Comparison of ENCODE assay signal across 12 cellular contexts in genomic region chr2:160022162-160022561, GRCh38. TPM values are rescaled to one million over a fixed set of nuclear protein-coding genes. Genes with fewer than 3 reads are reported as not detected.
DNase-seq lines count a peak whose midpoint lies in the region; ATAC-seq, FAIRE-seq and TF ChIP-seq lines count a peak whose summit lies in the region.
"Had no signal": no experiment of that assay in that cellular context is flagged by ENCODE, and none has a peak within 500 bp of the region (broad histone marks: within the 10 kb centered on the region; RNA-seq: fewer than 3 reads in every experiment).

No MANE protein-coding gene starts in this region.

- H3K36me3 ChIP-seq in pancreas = no peaks in the 10 kb centered on the region

- FAIRE-seq in pancreas (lab: Jason Lieb, UNC) = no peak

- H3K27me3 ChIP-seq in pancreas = no peaks in the 10 kb centered on the region

- H3K27ac ChIP-seq in 22Rv1 (no peak overlapping the region), pancreas (no peak overlapping the region)

- no peak for TF ChIP-seq POLR2A in NB4 (IDR thresholded peaks at IDR 0.05; ENCODE audit: extremely low read depth, insufficient read length)

- H3K4me3 ChIP-seq in NB4 (ENCODE audit: low read depth, low read length) (no peak overlapping the region), epithelial cell of esophagus (ENCODE audit: low read length) (no peak overlapping the region), pancreas (no peak overlapping the region)
- H3K4me3 ChIP-seq: lung had no signal

- 97 to 98% methylated on average over 1 of the region's 1 CpG for WGBS in pancreas, 2 donors

- H3K9me3 ChIP-seq in pancreas = no peaks in the 10 kb centered on the region

- TF ChIP-seq CTCF in 22Rv1 (IDR thresholded peaks at IDR 0.05) (peak; percentile 41), NB4 (IDR thresholded peaks at IDR 0.05; ENCODE audit: low read depth, low read length) (peak; percentile 7), epithelial cell of esophagus (IDR thresholded peaks at IDR 0.05; ENCODE audit: insufficient read depth, low read depth, low read length, missing control alignments) (peak; percentile 11), pancreas (IDR thresholded peaks at IDR 0.05) (peak in 1 of 4 donors; percentile 16)

- ATAC-seq in GM18511 (IDR thresholded peaks at IDR 0.05; ENCODE audit: unreplicated experiment) = no peak
- no peak for ATAC-seq in pancreas
- no peak for ATAC-seq in HG03432 (IDR thresholded peaks at IDR 0.05; ENCODE audit: unreplicated experiment)
- ATAC-seq: stimulated activated effector memory CD8-positive, alpha-beta T cell treated with anti-CD3 and anti-CD28 coated beads, Interleukin-12 subunit alpha, Interleukin-12 subunit beta, amount 100 ng/mL, for 72 hours had no signal

- DNase-seq in ELR (ENCODE audit: low read depth) (peak; percentile 24), NB4 (ENCODE audit: low read depth) (peak; percentile 34), epithelial cell of esophagus (ENCODE audit: low read depth) (no peak), pancreas (no peak)
- no peak for DNase-seq in central memory CD4-positive, alpha-beta T cell
- DNase-seq: activated CD8-positive, alpha-beta memory T cell treated with anti-CD3 and anti-CD28 coated beads, Interleukin-2, amount 50 U/mL, for 48 hours; NCI-H446 treated with DMSO at 0.1 percent for 48 hours had no signal

- no peaks in the 10 kb centered on the region for H3K4me1 ChIP-seq in pancreas

- intact Hi-C loops in pancreas (cut with DNase I) = no loop called here

RNA-seq across cellular contexts. Expression of gene PLA2R1, which starts 40.3 kb away (rescaled TPM):
- total RNA-seq in pancreas = 1 to 10 TPM in 2 of 6 donors, under 1 TPM in 4; 0.16 to 1.5 (median 0.71) TPM
- polyA plus RNA-seq in pancreas = under 1 TPM; 0.52 to 0.80 TPM

Comparison
In these comparisons a context has a peak if more than half of its experiments do, and no peak if none do; other contexts are left out.
1. DNase-seq: peak in ELR (single experiment) and NB4 (single experiment); none in epithelial cell of esophagus (single experiment), central memory CD4-positive, alpha-beta T cell (single experiment) and pancreas (0 of 6).